8 cellular contexts compared by ENCODE assay signal in the genomic region with DNA sequence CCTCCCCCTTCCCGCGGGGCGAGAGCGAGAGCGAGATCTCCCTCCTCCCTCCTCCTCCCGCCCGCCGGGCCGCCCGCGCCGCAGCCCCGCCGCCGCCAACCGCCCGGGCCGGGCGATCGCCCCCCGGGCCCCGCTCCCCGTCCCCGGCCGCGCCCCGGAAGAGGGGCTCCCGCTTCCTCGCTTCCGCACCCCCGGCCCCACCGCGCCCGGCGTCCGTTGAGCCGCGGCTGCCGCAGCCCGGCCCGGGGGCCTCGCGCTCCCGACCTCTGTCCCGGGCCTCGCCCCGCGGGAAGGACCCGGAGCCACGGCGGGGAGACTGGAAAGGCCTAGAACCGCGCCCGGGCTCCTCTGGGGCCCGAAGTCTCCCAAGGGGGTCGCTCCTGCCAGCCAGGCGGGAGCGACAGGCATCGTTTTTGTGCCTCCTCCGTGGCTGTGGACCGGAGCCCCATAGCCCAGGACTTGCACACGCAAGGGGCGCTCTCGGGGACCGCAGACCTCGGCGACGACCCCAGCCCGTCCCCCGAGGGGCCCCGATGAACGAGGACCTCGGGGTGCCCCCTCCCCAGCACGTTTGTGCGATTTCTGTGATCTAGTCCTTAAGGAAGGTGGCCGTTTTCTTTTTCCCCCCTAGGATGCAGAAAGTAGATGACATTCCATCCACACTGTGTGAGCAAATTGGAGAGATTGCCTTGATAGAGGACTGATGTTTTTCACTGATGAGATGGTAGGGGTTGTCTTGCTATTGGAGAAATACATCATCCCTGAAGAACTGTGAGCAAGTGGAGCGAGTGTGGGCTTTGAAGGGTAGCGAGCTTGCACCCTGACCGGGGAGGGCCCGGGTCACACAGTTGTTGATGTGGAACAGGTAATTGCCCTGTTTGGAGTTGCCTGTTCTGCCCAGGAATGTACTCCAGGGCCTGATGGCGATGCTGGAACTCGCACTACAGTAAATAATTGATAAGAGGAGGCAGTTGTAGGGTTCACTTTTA. TPM values are rescaled to one million over a fixed set of nuclear protein-coding genes. Genes with fewer than 3 reads are reported as not detected.
DNase-seq lines count a peak whose midpoint lies in the region; ATAC-seq and TF ChIP-seq lines count a peak whose summit lies in the region.

No MANE protein-coding gene starts in this region.

- H3K4me1 ChIP-seq in CD8-positive, alpha-beta memory T cell (ENCODE audit: insufficient read depth, low read length), result peaks cover 44% of the 10 kb centered on the region

- DNase-seq in CD8-positive, alpha-beta memory T cell, result no peak
- DNase-seq in astrocyte of the cerebellum (ENCODE audit: low read depth) (no peak), kidney tubule cell (ENCODE audit: low spot score) (peak; percentile 69), NCI-H1694 treated with DMSO at 0.1 percent for 48 hours (lab: John Stamatoyannopoulos, UW) (no peak), AG08396 (ENCODE audit: low spot score) (no peak)
- DNase-seq in stimulated activated naive CD8-positive, alpha-beta T cell treated with anti-CD3 and anti-CD28 coated beads, Interleukin-15, amount 100 ng/mL, for 72 hours, result peak in 1 of 2 donors; percentile 51

- peak overlapping the region; percentile 97 to 100 (median 99) for H3K4me3 Mint-ChIP-seq in CD8-positive, alpha-beta memory T cell
- peak overlapping the region; percentile 96 to 99 for H3K4me3 Mint-ChIP-seq in stimulated activated naive CD8-positive, alpha-beta T cell treated with anti-CD3 and anti-CD28 coated beads, Interleukin-15, amount 100 ng/mL, for 72 hours

- peak; percentile 6 for ATAC-seq in GM19438 (IDR thresholded peaks at IDR 0.05; ENCODE audit: low read depth, unreplicated experiment)
- ATAC-seq in stimulated activated naive CD8-positive, alpha-beta T cell treated with anti-CD3 and anti-CD28 coated beads, Interleukin-15, amount 100 ng/mL, for 72 hours, result no peak

- peaks cover 5% of the 10 kb centered on the region in 2 donors for H3K27me3 Mint-ChIP-seq in CD8-positive, alpha-beta memory T cell
- H3K27me3 Mint-ChIP-seq in stimulated activated naive CD8-positive, alpha-beta T cell treated with anti-CD3 and anti-CD28 coated beads, Interleukin-15, amount 100 ng/mL, for 72 hours, result no peaks in the 10 kb centered on the region

- no peak for TF ChIP-seq EP300 in Ishikawa (IDR thresholded peaks at IDR 0.05; ENCODE audit: borderline replicate concordance)

- peak overlapping the region; percentile 83 to 98 (median 94) for H3K27ac Mint-ChIP-seq in CD8-positive, alpha-beta memory T cell
- peak overlapping the region; percentile 98 to 99 for H3K27ac Mint-ChIP-seq in stimulated activated naive CD8-positive, alpha-beta T cell treated with anti-CD3 and anti-CD28 coated beads, Interleukin-15, amount 100 ng/mL, for 72 hours

- in situ Hi-C loops in astrocyte of the cerebellum (cut with HindIII; ENCODE audit: low sequenced_read_pairs), result no loop called here

- H3K27me3 ChIP-seq in CD8-positive, alpha-beta memory T cell (ENCODE audit: insufficient read depth, low read length, poor library complexity, severe bottlenecking), result no peaks in the 10 kb centered on the region

- peak; percentile 26 for TF ChIP-seq CTCF in astrocyte of the cerebellum (IDR thresholded peaks at IDR 0.05; ENCODE audit: low read depth, low read length, missing control alignments)

- H3K36me3 Mint-ChIP-seq in CD8-positive, alpha-beta memory T cell, result peaks cover 0 to 43% (median 7%) of the 10 kb centered on the region in 3 donors

- POLR2A ChIA-PET in CD8-positive, alpha-beta memory T cell (lab: Charles Lee), result interaction anchor here (1.0 to 1.6 kb wide), 4 partner anchors 55 to 186 kb away, joined by 3 to 8 read pairs (median 6); a partner anchor contains a TSS

- H3K27ac ChIP-seq in CD8-positive, alpha-beta memory T cell (ENCODE audit: low read depth, low read length), result peak overlapping the region; percentile 88

- H3K36me3 ChIP-seq in CD8-positive, alpha-beta memory T cell (ENCODE audit: insufficient read depth, low read length), result no peaks in the 10 kb centered on the region

- H3K4me1 Mint-ChIP-seq in CD8-positive, alpha-beta memory T cell, result peaks cover 41 to 56% (median 43%) of the 10 kb centered on the region in 3 donors
- peaks cover 75% of the 10 kb centered on the region for H3K4me1 Mint-ChIP-seq in stimulated activated naive CD8-positive, alpha-beta T cell treated with anti-CD3 and anti-CD28 coated beads, Interleukin-15, amount 100 ng/mL, for 72 hours

- CTCF ChIA-PET in CD8-positive, alpha-beta memory T cell (lab: Charles Lee), result interaction anchor here (0.7 to 1.2 kb wide), 5 partner anchors 11 to 173 kb away, joined by 3 to 7 read pairs (median 3); a partner anchor contains a TSS

- TF ChIP-seq RAD21 in Ishikawa (IDR thresholded peaks at IDR 0.05; ENCODE audit: low read depth), result no peak

- no peaks in the 10 kb centered on the region for H3K9me3 Mint-ChIP-seq in CD8-positive, alpha-beta memory T cell
- H3K9me3 Mint-ChIP-seq in stimulated activated naive CD8-positive, alpha-beta T cell treated with anti-CD3 and anti-CD28 coated beads, Interleukin-15, amount 100 ng/mL, for 72 hours, result no peaks in the 10 kb centered on the region

- H3K4me3 ChIP-seq in CD8-positive, alpha-beta memory T cell (ENCODE audit: low read length), result peak overlapping the region; percentile 82
- peak overlapping the region; percentile 83 for H3K4me3 ChIP-seq in astrocyte of the cerebellum (ENCODE audit: low read depth, low read length)

- no peaks in the 10 kb centered on the region for H3K9me3 ChIP-seq in CD8-positive, alpha-beta memory T cell (ENCODE audit: low read length)

TF ChIP-seq in Ishikawa, 13 proteins besides CTCF, POLR2A, EP300 and RAD21:
- TF ChIP-seq, protein P1, sequence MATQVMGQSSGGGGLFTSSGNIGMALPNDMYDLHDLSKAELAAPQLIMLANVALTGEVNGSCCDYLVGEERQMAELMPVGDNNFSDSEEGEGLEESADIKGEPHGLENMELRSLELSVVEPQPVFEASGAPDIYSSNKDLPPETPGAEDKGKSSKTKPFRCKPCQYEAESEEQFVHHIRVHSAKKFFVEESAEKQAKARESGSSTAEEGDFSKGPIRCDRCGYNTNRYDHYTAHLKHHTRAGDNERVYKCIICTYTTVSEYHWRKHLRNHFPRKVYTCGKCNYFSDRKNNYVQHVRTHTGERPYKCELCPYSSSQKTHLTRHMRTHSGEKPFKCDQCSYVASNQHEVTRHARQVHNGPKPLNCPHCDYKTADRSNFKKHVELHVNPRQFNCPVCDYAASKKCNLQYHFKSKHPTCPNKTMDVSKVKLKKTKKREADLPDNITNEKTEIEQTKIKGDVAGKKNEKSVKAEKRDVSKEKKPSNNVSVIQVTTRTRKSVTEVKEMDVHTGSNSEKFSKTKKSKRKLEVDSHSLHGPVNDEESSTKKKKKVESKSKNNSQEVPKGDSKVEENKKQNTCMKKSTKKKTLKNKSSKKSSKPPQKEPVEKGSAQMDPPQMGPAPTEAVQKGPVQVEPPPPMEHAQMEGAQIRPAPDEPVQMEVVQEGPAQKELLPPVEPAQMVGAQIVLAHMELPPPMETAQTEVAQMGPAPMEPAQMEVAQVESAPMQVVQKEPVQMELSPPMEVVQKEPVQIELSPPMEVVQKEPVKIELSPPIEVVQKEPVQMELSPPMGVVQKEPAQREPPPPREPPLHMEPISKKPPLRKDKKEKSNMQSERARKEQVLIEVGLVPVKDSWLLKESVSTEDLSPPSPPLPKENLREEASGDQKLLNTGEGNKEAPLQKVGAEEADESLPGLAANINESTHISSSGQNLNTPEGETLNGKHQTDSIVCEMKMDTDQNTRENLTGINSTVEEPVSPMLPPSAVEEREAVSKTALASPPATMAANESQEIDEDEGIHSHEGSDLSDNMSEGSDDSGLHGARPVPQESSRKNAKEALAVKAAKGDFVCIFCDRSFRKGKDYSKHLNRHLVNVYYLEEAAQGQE (IDR thresholded peaks at IDR 0.05; ENCODE audit: low read depth), result 0 out of 2 replicates have a peak, but pooled peaks have one; percentile 7
- no peak for TF ChIP-seq NFIC (IDR thresholded peaks at IDR 0.05)
- TF ChIP-seq TAF1 (IDR thresholded peaks at IDR 0.05; ENCODE audit: low read depth), result no peak
- TF ChIP-seq, protein P2, sequence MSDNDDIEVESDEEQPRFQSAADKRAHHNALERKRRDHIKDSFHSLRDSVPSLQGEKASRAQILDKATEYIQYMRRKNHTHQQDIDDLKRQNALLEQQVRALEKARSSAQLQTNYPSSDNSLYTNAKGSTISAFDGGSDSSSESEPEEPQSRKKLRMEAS (IDR thresholded peaks at IDR 0.05), result no peak
- TF ChIP-seq ZBTB7A (IDR thresholded peaks at IDR 0.05; ENCODE audit: low read depth), result peak; percentile 44; the same call in 1 of the 2 replicates
- no peak for TF ChIP-seq TEAD4 (IDR thresholded peaks at IDR 0.05)
TF ChIP-seq in Ishikawa: peak in this region for 2.

RNA-seq across cellular contexts. Expression of a gene that starts 0.6 kb away (rescaled TPM):
- total RNA-seq in CD8-positive, alpha-beta memory T cell, result 10 to 100 TPM; 29.5 to 32.5 TPM
- polyA plus RNA-seq in CD8-positive, alpha-beta memory T cell, result 28.5 TPM

RNA-seq across cellular contexts. Expression of a gene that starts 15.5 kb away (rescaled TPM):
- not detected for total RNA-seq in CD8-positive, alpha-beta memory T cell
- not detected for polyA plus RNA-seq in CD8-positive, alpha-beta memory T cell
